In genomic region chr4:72209600-72209999, GRCh38 we compare ENCODE assay signal across 18 cellular contexts.
DNase-seq lines count a peak whose midpoint lies in the region; ATAC-seq, FAIRE-seq and TF ChIP-seq lines count a peak whose summit lies in the region.
"Had no signal": no experiment of that assay in that cellular context is flagged by ENCODE, and none has a peak within 500 bp of the region (broad histone marks: within the 10 kb centered on the region; RNA-seq: fewer than 3 reads in every experiment).

No MANE protein-coding gene starts in this region.

- H3K4me3 ChIP-seq in keratinocyte (ENCODE audit: control insufficient read depth in 2 of 3, extremely low read depth in 1 of 3, insufficient read depth in 2 of 3, low read depth in 1 of 3, low read length in 3 of 3), result no peak overlapping the region

- dilution Hi-C loops in keratinocyte (cut with MboI; ENCODE audit: extremely low pct_ligation_motif_present, low sequenced_read_pairs), result no loop called here

- H3K9me3 ChIP-seq in keratinocyte (ENCODE audit: control insufficient read depth, low read depth, low read length), result no peaks in the 10 kb centered on the region

- DNase-seq in keratinocyte (ENCODE audit: low read depth, low spot score) (peak; percentile 54), NCI-H1694 treated with DMSO at 0.1 percent for 48 hours (lab: John Stamatoyannopoulos, UW) (no peak), NCI-H2029 treated with DMSO at 0.1 percent for 48 hours (lab: John Stamatoyannopoulos, UW) (no peak), midbrain (lab: John Stamatoyannopoulos, UW) (no peak), NCI-H510A treated with DMSO at 0.1 percent for 48 hours (lab: John Stamatoyannopoulos, UW) (no peak)
- DNase-seq: activated CD4-positive, alpha-beta memory T cell treated with anti-CD3 and anti-CD28 coated beads for 36 hours; effector CD8-positive, alpha-beta T cell; left cardiac atrium; naive thymus-derived CD4-positive, alpha-beta T cell; NCI-H1417 treated with DMSO at 0.1 percent for 48 hours; NCI-H510A; RPMI8226; stimulated activated CD4-positive, alpha-beta T cell treated with anti-CD3 and anti-CD28 coated beads, Interleukin-4, amount 100 ng/mL, for 24 hours; T-helper 9 cell had no signal

- no peak overlapping the region for H2AFZ ChIP-seq in keratinocyte (ENCODE audit: control insufficient read depth, low read length)

- no peak overlapping the region for H3K27ac ChIP-seq in keratinocyte (ENCODE audit: control insufficient read depth, insufficient read depth, low read length)

- peak; percentile 49 for FAIRE-seq in keratinocyte (lab: Jason Lieb, UNC)

- H3K9me1 ChIP-seq in keratinocyte (ENCODE audit: control insufficient read depth, extremely low read depth, insufficient read depth, low read length), result no peaks in the 10 kb centered on the region

- no peaks in the 10 kb centered on the region for H4K20me1 ChIP-seq in keratinocyte (ENCODE audit: control insufficient read depth, extremely low read depth, insufficient read depth, low read length)

- H3K36me3 ChIP-seq in keratinocyte (ENCODE audit: control insufficient read depth in 2 of 2, extremely low read depth in 1 of 2, insufficient read depth in 2 of 2, low read length in 2 of 2), result no peaks in the 10 kb centered on the region

- ATAC-seq in GM18505 (IDR thresholded peaks at IDR 0.05; ENCODE audit: unreplicated experiment) (peak; percentile 51), GM21786 (IDR thresholded peaks at IDR 0.05; ENCODE audit: unreplicated experiment) (peak; percentile 48), HG03565 (IDR thresholded peaks at IDR 0.05; ENCODE audit: unreplicated experiment) (peak; percentile 53)
- ATAC-seq: left cardiac atrium; naive thymus-derived CD4-positive, alpha-beta T cell; stimulated activated memory B cell treated with anti-CD40 and anti-IgM and Interleukin-4, amounts not matched to agents 10 μg/mL and 1 μg/mL and 100 μg/mL, for 72 hours had no signal

- no peak for TF ChIP-seq CTCF in keratinocyte (optimal IDR thresholded peaks at IDR 0.05 in 1 of 3, IDR thresholded peaks at IDR 0.05 in 1 of 3, conservative IDR thresholded peaks at IDR 0.05 in 1 of 3; ENCODE audit: extremely low read depth in 1 of 3, insufficient read depth in 2 of 3, low read length in 3 of 3)

- H3K79me2 ChIP-seq in keratinocyte (ENCODE audit: control insufficient read depth, insufficient read depth, low read length), result no peaks in the 10 kb centered on the region

- no peak overlapping the region for H3K9ac ChIP-seq in keratinocyte (ENCODE audit: control insufficient read depth, extremely low read depth, insufficient read depth, low read length)

- no peak for TF ChIP-seq POLR2A in GM18505 (IDR thresholded peaks at IDR 0.05; ENCODE audit: borderline replicate concordance, extremely low read depth, insufficient read depth, insufficient read length)

- no peaks in the 10 kb centered on the region for H3K27me3 ChIP-seq in keratinocyte (ENCODE audit: control insufficient read depth, extremely low read depth, insufficient read depth, low read length)

- H3K4me2 ChIP-seq in keratinocyte (ENCODE audit: control insufficient read depth, extremely low read depth, insufficient read depth, low read depth, low read length), result no peak overlapping the region

- H3K4me1 ChIP-seq in keratinocyte (ENCODE audit: control insufficient read depth, extremely low read depth, insufficient read depth, low read length), result peaks cover 3% of the 10 kb centered on the region
